8 cellular contexts compared by ENCODE assay signal in the genomic region with DNA sequence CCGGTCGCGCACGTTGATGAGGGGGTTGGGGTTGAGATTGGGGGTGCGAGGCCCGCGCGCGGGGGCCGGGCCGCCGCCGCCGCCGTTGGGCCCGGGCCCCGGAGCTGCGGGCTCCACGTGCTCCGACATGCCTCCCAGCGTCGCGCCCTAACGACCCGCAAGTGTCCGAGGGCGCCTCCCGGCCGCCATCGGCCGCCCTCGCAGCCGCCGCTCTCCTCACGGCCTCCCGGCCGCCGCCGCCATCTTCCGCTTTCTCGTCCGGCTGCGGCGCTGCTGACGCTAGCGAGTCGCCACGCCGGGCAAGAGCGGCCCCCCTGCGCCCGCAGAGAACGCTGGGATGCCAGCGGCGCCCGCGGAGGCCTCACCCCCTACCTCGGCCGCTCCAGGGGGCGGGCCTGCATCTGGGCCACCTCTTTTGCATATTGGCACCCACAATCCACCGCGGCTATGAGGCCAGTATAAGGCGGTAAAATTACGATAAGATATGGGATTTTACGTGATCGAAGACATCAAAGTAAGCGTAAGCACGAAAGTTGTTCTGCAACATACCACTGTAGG. TPM values are rescaled to one million over a fixed set of nuclear protein-coding genes. Genes with fewer than 3 reads are reported as not detected.
DNase-seq lines count a peak whose midpoint lies in the region; ATAC-seq and TF ChIP-seq lines count a peak whose summit lies in the region.

A gene (minus strand): TSS at position 256 of the 558 bp plus-strand sequence. CDS start 127 bp downstream, at position 129.

- peaks cover 46 to 79% of the 10 kb centered on the region in 2 donors for H3K4me1 ChIP-seq in left lung

- peak within 1 kb of the TSS; percentile 71 to 91 for H3K4me3 ChIP-seq in left lung

- DNase-seq in CD1c-positive myeloid dendritic cell (ENCODE audit: extremely low spot score) (peak; percentile 99), NCI-H774 (lab: John Stamatoyannopoulos, UW) (peak; percentile 95), cortex of kidney (lab: John Stamatoyannopoulos, UW) (peak; percentile 54), left lung (peak; percentile 97 to 100)
- peak; percentile 91 to 95 for DNase-seq in activated CD4-positive, alpha-beta T cell treated with anti-CD3 and anti-CD28 coated beads, Interleukin-2, amount 50 U/mL, for 24 hours (ENCODE audit: low read depth in 1 of 2, low spot score in 1 of 2)
- peak; percentile 97 for DNase-seq in stimulated activated CD4-positive, alpha-beta T cell treated with anti-CD3 and anti-CD28 coated beads, Interleukin-2, amount 100 ng/mL, for 4 hours (ENCODE audit: low read depth)

- H3K36me3 ChIP-seq in left lung, result peaks cover 0 to 7% of the 10 kb centered on the region in 2 donors

- no peak for TF ChIP-seq CTCF in left lung (IDR thresholded peaks at IDR 0.05)

- intact Hi-C loops in left lung (cut with DNase I), result no loop called here

- ATAC-seq in GM19397 (IDR thresholded peaks at IDR 0.05; ENCODE audit: unreplicated experiment) (peak; percentile 92), HG03565 (IDR thresholded peaks at IDR 0.05; ENCODE audit: unreplicated experiment) (peak; percentile 62), left lung (peak; percentile 93)

- H3K27me3 ChIP-seq in left lung, result no peaks in the 10 kb centered on the region

- peak within 1 kb of the TSS; percentile 89 to 97 for H3K27ac ChIP-seq in left lung

- H3K9me3 ChIP-seq in left lung, result no peaks in the 10 kb centered on the region

RNA-seq across cellular contexts. Expression of the gene that starts here (rescaled TPM):
- 100 to 1,000 TPM; 135 to 154 TPM for total RNA-seq in left lung

Comparison
In these comparisons a context has a peak if more than half of its experiments do, and no peak if none do; other contexts are left out.
1. Peak in every context shown above with its lines: DNase-seq, ATAC-seq, H3K4me3 ChIP-seq and H3K27ac ChIP-seq.